10 cellular contexts compared by ENCODE assay signal in the genomic region with DNA sequence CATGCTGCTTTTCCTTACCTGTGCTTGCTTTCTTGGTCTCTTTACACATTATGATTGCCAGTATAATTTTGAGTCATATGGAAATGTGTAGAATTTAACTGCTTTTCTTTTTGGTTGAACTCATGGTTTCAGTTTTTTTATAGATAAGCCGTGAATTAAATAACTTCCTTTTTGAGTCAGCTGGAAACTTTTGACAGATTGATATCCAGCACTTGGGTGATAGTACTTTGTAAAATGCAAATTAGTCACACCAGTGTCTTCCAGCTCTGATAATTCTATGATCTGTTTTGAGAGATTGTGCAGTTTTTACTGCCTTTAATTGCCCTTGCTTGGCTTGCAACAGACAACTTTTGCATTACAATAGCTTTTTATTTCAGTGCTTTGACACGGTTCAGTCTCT.
DNase-seq lines count a peak whose midpoint lies in the region; ATAC-seq and TF ChIP-seq lines count a peak whose summit lies in the region.
"Had no signal": no experiment of that assay in that cellular context is flagged by ENCODE, and none has a peak within 500 bp of the region (broad histone marks: within the 10 kb centered on the region; RNA-seq: fewer than 3 reads in every experiment).

No MANE protein-coding gene starts in this region.

- no peaks in the 10 kb centered on the region for H3K27me3 Mint-ChIP-seq in activated T-helper 2 cell treated with anti-CD3 and anti-CD28 coated beads, Interferon-gamma antibody, Interleukin-2, Interleukin-4, amounts not matched to agents 10 μg/mL and 5 μg/mL and 100 μg/mL, durations not matched to agents 14 hours and 24 hours and 36 hours (ENCODE audit: low read depth)

- H3K4me1 Mint-ChIP-seq in activated T-helper 2 cell treated with anti-CD3 and anti-CD28 coated beads, Interferon-gamma antibody, Interleukin-2, Interleukin-4, amounts not matched to agents 10 μg/mL and 5 μg/mL and 100 μg/mL, durations not matched to agents 14 hours and 24 hours and 36 hours (ENCODE audit: low read depth) = peaks cover 70% of the 10 kb centered on the region

- peak; percentile 67 for ATAC-seq in GM19455 (IDR thresholded peaks at IDR 0.05; ENCODE audit: unreplicated experiment)
- ATAC-seq in HG03135 (IDR thresholded peaks at IDR 0.05; ENCODE audit: unreplicated experiment) = peak; percentile 58

- TF ChIP-seq CTCF in GM10266 (IDR thresholded peaks at IDR 0.05; ENCODE audit: control insufficient read depth, insufficient read depth, low read depth, missing control alignments) = no peak

- H3K9me3 Mint-ChIP-seq in activated T-helper 2 cell treated with anti-CD3 and anti-CD28 coated beads, Interferon-gamma antibody, Interleukin-2, Interleukin-4, amounts not matched to agents 10 μg/mL and 5 μg/mL and 100 μg/mL, durations not matched to agents 14 hours and 24 hours and 36 hours = peaks cover 9% of the 10 kb centered on the region

- peak overlapping the region; percentile 49 for H3K4me3 Mint-ChIP-seq in activated T-helper 2 cell treated with anti-CD3 and anti-CD28 coated beads, Interferon-gamma antibody, Interleukin-2, Interleukin-4, amounts not matched to agents 10 μg/mL and 5 μg/mL and 100 μg/mL, durations not matched to agents 14 hours and 24 hours and 36 hours (ENCODE audit: low read depth)

- peak overlapping the region; percentile 93 for H3K27ac Mint-ChIP-seq in activated T-helper 2 cell treated with anti-CD3 and anti-CD28 coated beads, Interferon-gamma antibody, Interleukin-2, Interleukin-4, amounts not matched to agents 10 μg/mL and 5 μg/mL and 100 μg/mL, durations not matched to agents 14 hours and 24 hours and 36 hours

- DNase-seq in GM10266 (ENCODE audit: extremely low spot score) (peak; percentile 54), hippocampal formation (lab: John Stamatoyannopoulos, UW) (no peak), activated gamma-delta T cell treated with Interleukin-2 at 50 U/mL for 16 hours (no peak), AG08395 (ENCODE audit: low spot score) (no peak), epidermal melanocyte (ENCODE audit: insufficient read length, low spot score) (no peak)
- no peak for DNase-seq in activated T-helper 2 cell treated with anti-CD3 and anti-CD28 coated beads, Interferon-gamma antibody, Interleukin-2, Interleukin-4, amounts not matched to agents 10 μg/mL and 5 μg/mL and 100 μg/mL, durations not matched to agents 14 hours and 24 hours and 36 hours (ENCODE audit: low spot score)
- DNase-seq: DND-41; effector CD4-positive, alpha-beta T cell had no signal

- H3K36me3 Mint-ChIP-seq in activated T-helper 2 cell treated with anti-CD3 and anti-CD28 coated beads, Interferon-gamma antibody, Interleukin-2, Interleukin-4, amounts not matched to agents 10 μg/mL and 5 μg/mL and 100 μg/mL, durations not matched to agents 14 hours and 24 hours and 36 hours (ENCODE audit: low read depth) = peaks cover 35% of the 10 kb centered on the region

- intact Hi-C loops in activated T-helper 2 cell treated with anti-CD3 and anti-CD28 coated beads, Interferon-gamma antibody, Interleukin-2, Interleukin-4, amounts not matched to agents 10 μg/mL and 5 μg/mL and 100 μg/mL, durations not matched to agents 14 hours and 24 hours and 36 hours (cut with micrococcal nuclease) = loop anchor here (1.0 to 10.0 kb wide), 7 partner anchors 10 to 250 kb away; a partner anchor contains a TSS
